In genomic region chr5:132489871-132490483, GRCh38 we compare ENCODE assay signal across 8 cellular contexts. TPM values are rescaled to one million over a fixed set of nuclear protein-coding genes. Genes with fewer than 3 reads are reported as not detected.
DNase-seq lines count a peak whose midpoint lies in the region; ATAC-seq, FAIRE-seq and TF ChIP-seq lines count a peak whose summit lies in the region.

No MANE protein-coding gene starts in this region.

- H3K79me2 ChIP-seq in OCI-LY7 (ENCODE audit: insufficient read depth, low read depth, low read length): peaks cover 33% of the 10 kb centered on the region

- H3K36me3 ChIP-seq in OCI-LY7 (ENCODE audit: insufficient read depth, low read length): peaks cover 39% of the 10 kb centered on the region
- peaks cover 10 to 38% (median 23%) of the 10 kb centered on the region in 4 donors for H3K36me3 ChIP-seq in sigmoid colon

- H3K27me3 ChIP-seq in sigmoid colon: no peaks in the 10 kb centered on the region

- no peak for FAIRE-seq in GM12892 (lab: Jason Lieb, UNC)

- peak; percentile 50 for DNase-seq in A172 (ENCODE audit: low spot score)
- peak; percentile 67 for DNase-seq in GM12892 (ENCODE audit: insufficient read length)
- peak; percentile 70 for DNase-seq in OCI-LY7 (ENCODE audit: low spot score)
- DNase-seq in amniotic stem cell (lab: John Stamatoyannopoulos, UW): peak; percentile 8
- peak; percentile 75 for DNase-seq in hepatic stellate cell (ENCODE audit: low spot score)
- DNase-seq in sigmoid colon: peak; percentile 86
- DNase-seq in NCI-H446 (lab: John Stamatoyannopoulos, UW): no peak

- CTCF ChIA-PET in OCI-LY7 (lab: Charles Lee; ENCODE audit: unreplicated experiment): interaction anchor here (0.7 to 2.2 kb wide), 8 partner anchors 10 to 104 kb away, joined by 3 to 6 read pairs (median 4); no protein-coding TSS in a partner anchor

- peak overlapping the region; percentile 79 for H3K4me2 ChIP-seq in OCI-LY7 (ENCODE audit: low read length)

- no peak for TF ChIP-seq POLR2A in GM12892 (IDR thresholded peaks at IDR 0.05; ENCODE audit: low read depth, low read length)
- no peak for TF ChIP-seq POLR2A in sigmoid colon (IDR thresholded peaks at IDR 0.05)

- WGBS in sigmoid colon, 2 donors: 0% methylated on average over 65 of the region's 65 CpGs

- 0 out of 2 replicates have a peak, but pooled peaks have one; percentile 18 for TF ChIP-seq CTCF in OCI-LY7 (conservative IDR thresholded peaks at IDR 0.05; ENCODE audit: low read length)
- peak in 3 of 4 experiments; percentile 13 to 23 (median 22) for TF ChIP-seq CTCF in sigmoid colon (IDR thresholded peaks at IDR 0.05)

- H2AFZ ChIP-seq in OCI-LY7 (ENCODE audit: low read length): no peak overlapping the region

- BruUV-seq in OCI-LY7 (replicated peaks; lab: Mats Ljungman, UMichigan): no TSS peak

- peak; percentile 28 for ATAC-seq in HG02840 (IDR thresholded peaks at IDR 0.05; ENCODE audit: low FRiP score, unreplicated experiment)

- H3K9me3 ChIP-seq in OCI-LY7 (ENCODE audit: low read length) (no peaks in the 10 kb centered on the region), sigmoid colon (no peaks in the 10 kb centered on the region)

- peak overlapping the region; percentile 91 for H3K4me3 ChIP-seq in OCI-LY7 (ENCODE audit: low read depth, low read length, poor library complexity, severe bottlenecking)
- peak overlapping the region; percentile 77 to 92 (median 86) for H3K4me3 ChIP-seq in sigmoid colon

- no peak for TF ChIP-seq EP300 in sigmoid colon (IDR thresholded peaks at IDR 0.05)

- no peaks in the 10 kb centered on the region for H3K9me2 ChIP-seq in OCI-LY7 (ENCODE audit: insufficient read depth, low read length)

- peak overlapping the region; percentile 76 for H3K27ac ChIP-seq in OCI-LY7 (ENCODE audit: low read depth, low read length, poor library complexity, severe bottlenecking)
- H3K27ac ChIP-seq in sigmoid colon: peak overlapping the region; percentile 98 to 100 (median 98)

- intact Hi-C loops in OCI-LY7 (cut with micrococcal nuclease; ENCODE audit: unreplicated experiment): loop anchor here (1.0 to 10.0 kb wide), 5 partner anchors 23 to 1445 kb away; no protein-coding TSS in a partner anchor
- intact Hi-C loops in sigmoid colon (cut with DNase I): loop anchor here (1.0 to 10.0 kb wide), 4 partner anchors 71 to 263 kb away; partner anchors contain the start of genes P4HA2 and SLC22A4

- POLR2A ChIA-PET in OCI-LY7 (lab: Charles Lee): interaction anchor here (1.0 to 4.7 kb wide), 16 partner anchors 10 to 82 kb away, joined by 3 to 35 read pairs (median 7); no protein-coding TSS in a partner anchor

- peaks cover 18% of the 10 kb centered on the region; the same call in 1 of the 2 replicates for H4K20me1 ChIP-seq in OCI-LY7 (ENCODE audit: insufficient read depth, low read length)

- H3K4me1 ChIP-seq in OCI-LY7 (ENCODE audit: insufficient read depth, low read length, poor library complexity, severe bottlenecking) (peaks cover 52% of the 10 kb centered on the region), sigmoid colon (peaks cover 0 to 63% (median 52%) of the 10 kb centered on the region in 4 donors)

RNA-seq across cellular contexts. Expression of gene IRF1, which starts 0.6 kb away (rescaled TPM):
- total RNA-seq in A172 (2014; rRNA removed; shearing (Covaris generic)): 4.0 and 9.1 TPM in 2 replicates
- polyA plus RNA-seq in GM12892 (2012; ENCODE audit: missing spikeins): 29.9 TPM
- 25.9 and 39.4 TPM in 2 replicates for total RNA-seq in OCI-LY7 (2014; rRNA removed; shearing (Covaris generic))
- total RNA-seq in OCI-LY7 (2022) (24.8 and 32.3 TPM in 2 replicates), sigmoid colon (100 to 1,000 TPM in 1 of 4 donors, 10 to 100 TPM in 3; 15.3 to 124 (median 22.7) TPM)
- 100 to 1,000 TPM in 1 of 3 donors, 10 to 100 TPM in 2; 37.2 to 169 (median 70.5) TPM for polyA plus RNA-seq in sigmoid colon

RNA-seq across cellular contexts. Expression of gene IL5, which starts 53.3 kb away (rescaled TPM):
- not detected in 2 replicates for total RNA-seq in A172 (2014; rRNA removed; shearing (Covaris generic))
- not detected for polyA plus RNA-seq in GM12892 (2012; ENCODE audit: missing spikeins)
- not detected in 2 replicates for total RNA-seq in OCI-LY7 (2014; rRNA removed; shearing (Covaris generic))
- total RNA-seq in OCI-LY7 (2022): not detected in 2 replicates
- not detected for total RNA-seq in sigmoid colon
- not detected for polyA plus RNA-seq in sigmoid colon

Comparison
In these comparisons a context has a peak if more than half of its experiments do, and no peak if none do; other contexts are left out.
1. DNase-seq: peak in A172 (single experiment), GM12892 (single experiment), OCI-LY7 (single experiment), amniotic stem cell (single experiment), hepatic stellate cell (single experiment) and sigmoid colon (single experiment); none in NCI-H446 (0 of 2).